ENCODE assay signal across 7 cellular contexts in genomic region chr11:34633990-34634725, GRCh38. TPM values are rescaled to one million over a fixed set of nuclear protein-coding genes. Genes with fewer than 3 reads are reported as not detected.
DNase-seq lines count a peak whose midpoint lies in the region; ATAC-seq and TF ChIP-seq lines count a peak whose summit lies in the region.

No MANE protein-coding gene starts in this region.

- H3K4me3 ChIP-seq in NB4 (ENCODE audit: low read depth, low read length) (no peak overlapping the region), colonic mucosa (no peak overlapping the region)

- no peaks in the 10 kb centered on the region for H3K9me3 Mint-ChIP-seq in HFFc6

- H3K4me1 Mint-ChIP-seq in HFFc6 (ENCODE audit: low read depth): peaks cover 44% of the 10 kb centered on the region

- TF ChIP-seq CTCF in HFFc6 (IDR thresholded peaks at IDR 0.05): no peak
- TF ChIP-seq CTCF in NB4 (IDR thresholded peaks at IDR 0.05; ENCODE audit: low read depth, low read length): no peak
- no peak for TF ChIP-seq CTCF in colonic mucosa (IDR thresholded peaks at IDR 0.05)

- H3K4me1 ChIP-seq in colonic mucosa: peaks cover 17% of the 10 kb centered on the region

- TF ChIP-seq POLR2A in NB4 (IDR thresholded peaks at IDR 0.05; ENCODE audit: extremely low read depth, insufficient read length): no peak

- peak; percentile 83 for ATAC-seq in GM18519 (IDR thresholded peaks at IDR 0.05; ENCODE audit: low FRiP score, unreplicated experiment)

- H3K27me3 Mint-ChIP-seq in HFFc6 (ENCODE audit: insufficient read depth): peaks cover 4% of the 10 kb centered on the region; the same call in 1 of the 2 replicates

- intact Hi-C loops in colonic mucosa (cut with DNase I): no loop called here

- H3K36me3 Mint-ChIP-seq in HFFc6 (ENCODE audit: low read depth): no peaks in the 10 kb centered on the region

- peak overlapping the region; percentile 28 to 82 for H3K9ac ChIP-seq in colonic mucosa (ENCODE audit: low read depth in 2 of 2, low read length in 2 of 2)

- no peak overlapping the region for H3K4me3 Mint-ChIP-seq in HFFc6

- H3K9me3 ChIP-seq in colonic mucosa: no peaks in the 10 kb centered on the region

- DNase-seq in HFFc6: peak; percentile 25
- DNase-seq in NB4 (ENCODE audit: low read depth): peak; percentile 75
- no peak for DNase-seq in colonic mucosa
- DNase-seq in stromal cell of bone marrow (ENCODE audit: low read depth): peak; percentile 26
- DNase-seq in activated CD4-positive, alpha-beta T cell treated with anti-CD3 and anti-CD28 coated beads, Interleukin-2, amount 50 U/mL, for 48 hours: no peak
- no peak for DNase-seq in hippocampal formation (lab: John Stamatoyannopoulos, UW)

- H3K27ac Mint-ChIP-seq in HFFc6: peak overlapping the region; percentile 62

- H3K27ac ChIP-seq in colonic mucosa: peak overlapping the region; percentile 76

- no peaks in the 10 kb centered on the region for H3K27me3 ChIP-seq in colonic mucosa

- no peaks in the 10 kb centered on the region for H3K36me3 ChIP-seq in colonic mucosa

RNA-seq across cellular contexts. Expression of gene EHF, which starts 13.3 kb away (rescaled TPM):
- total RNA-seq in HFFc6 (2021; fragmentation: NEBNext Ultra II Directional; extraction: Animal tissue kit (Norgen Biotek cat#: 25700)): under 1 TPM in 1 of 6 experiments, not detected in 5; 0.09 TPM
- 100 to 1,000 TPM; 289 to 316 TPM for total RNA-seq in colonic mucosa

Comparison
In these comparisons a context has a peak if more than half of its experiments do, and no peak if none do; other contexts are left out.
1. DNase-seq: peak in HFFc6 (single experiment), NB4 (single experiment) and stromal cell of bone marrow (single experiment); none in colonic mucosa (single experiment), activated CD4-positive, alpha-beta T cell treated with anti-CD3 and anti-CD28 coated beads, Interleukin-2, amount 50 U/mL, for 48 hours (0 of 2) and hippocampal formation (0 of 2).
2. RNA of gene EHF, which starts 13.3 kb away (total RNA-seq): 289 to 316 TPM in colonic mucosa; 0.09 TPM in HFFc6; every median in the first group is over 100 times any median in the second.